ENCODE assay signal across 18 cellular contexts in genomic region chr1:67941155-67941554, GRCh38.
"Had no signal": no experiment of that assay in that cellular context is flagged by ENCODE, and none has a peak within 500 bp of the region (broad histone marks: within the 10 kb centered on the region; RNA-seq: fewer than 3 reads in every experiment).

No MANE protein-coding gene starts in this region.

- H3K9me3 ChIP-seq: SK-N-SH had no signal

- DNase-seq: Kasumi-1; MM.1S; NCI-H1694 treated with DMSO at 0.1 percent for 48 hours; NCI-H1930; NCI-H2081; NCI-H2107; NCI-H524; NCI-H526 treated with DMSO at 0.1 percent for 48 hours; NCI-H774; NK-92 treated with Interleukin-12 subunit alpha and Interleukin-12 subunit beta, amount 100 ng/mL, for 24 hours; PC-3; SHP77; SK-N-SH; SW 1271; T-cell had no signal

- H3K4me2 ChIP-seq: KMS-11, SK-N-SH had no signal

- ATAC-seq: Panc1, PC-3, T-cell had no signal

- H3K27ac ChIP-seq: KMS-11, RWPE1 had no signal

- H3K9ac ChIP-seq: KMS-11, SK-N-SH had no signal
